In genomic region chr19:39335168-39335567, GRCh38 we compare ENCODE assay signal across 8 cellular contexts. TPM values are rescaled to one million over a fixed set of nuclear protein-coding genes. Genes with fewer than 3 reads are reported as not detected.
DNase-seq lines count a peak whose midpoint lies in the region; ATAC-seq and TF ChIP-seq lines count a peak whose summit lies in the region.

No MANE protein-coding gene starts in this region.

- peak overlapping the region; percentile 97 for H3K27ac Mint-ChIP-seq in activated CD4-positive, alpha-beta T cell treated with anti-CD3 and anti-CD28 coated beads for 36 hours

- H3K36me3 Mint-ChIP-seq in activated CD4-positive, alpha-beta T cell treated with anti-CD3 and anti-CD28 coated beads for 36 hours (ENCODE audit: low read depth), result peaks cover 35% of the 10 kb centered on the region

- no peak for TF ChIP-seq EP300 in tibial nerve (IDR thresholded peaks at IDR 0.05)

- intact Hi-C loops in activated CD4-positive, alpha-beta T cell treated with anti-CD3 and anti-CD28 coated beads for 36 hours (cut with DNase I, micrococcal nuclease), result no loop called here

- TF ChIP-seq POLR2A in tibial nerve (IDR thresholded peaks at IDR 0.05), result no peak

- ATAC-seq in activated CD4-positive, alpha-beta T cell treated with anti-CD3 and anti-CD28 coated beads for 36 hours, result peak; percentile 49
- ATAC-seq in HG03439 (IDR thresholded peaks at IDR 0.05; ENCODE audit: unreplicated experiment), result no peak

- TF ChIP-seq CTCF in tibial nerve (IDR thresholded peaks at IDR 0.05), result no peak

- H3K4me3 Mint-ChIP-seq in activated CD4-positive, alpha-beta T cell treated with anti-CD3 and anti-CD28 coated beads for 36 hours, result peak overlapping the region; percentile 96

- 44 to 70% methylated on average over 6 of the region's 6 CpGs for WGBS in tibial nerve, 2 donors

- peak overlapping the region; percentile 73 for H3K27ac ChIP-seq in layer of hippocampus (ENCODE audit: low read depth, low read length)
- H3K27ac ChIP-seq in tibial nerve, result peak overlapping the region in 3 of 4 donors; percentile 74 to 86 (median 79)

- no peaks in the 10 kb centered on the region for H3K36me3 ChIP-seq in tibial nerve

- H3K4me1 Mint-ChIP-seq in activated CD4-positive, alpha-beta T cell treated with anti-CD3 and anti-CD28 coated beads for 36 hours, result peaks cover 59% of the 10 kb centered on the region

- POLR2A ChIA-PET in activated CD4-positive, alpha-beta T cell treated with anti-CD3 and anti-CD28 coated beads for 36 hours (lab: Charles Lee), result interaction anchor here (1.0 to 1.1 kb wide), 2 partner anchors 30 to 92 kb away, joined by 3 read pairs; no protein-coding TSS in a partner anchor

- peak; percentile 71 for DNase-seq in activated effector memory CD4-positive, alpha-beta T cell treated with anti-CD3 and anti-CD28 coated beads, Interleukin-2, amount 50 U/mL, for 16 hours
- DNase-seq in activated effector memory CD4-positive, alpha-beta T cell treated with Interleukin-2 at 50 U/mL for 16 hours, result no peak
- DNase-seq in activated CD4-positive, alpha-beta T cell treated with anti-CD3 and anti-CD28 coated beads for 36 hours, result peak; percentile 61
- DNase-seq in tibial nerve (ENCODE audit: low spot score in 2 of 2) (no peak), NCI-H446 (lab: John Stamatoyannopoulos, UW) (no peak), T-helper 9 cell (no peak)

- H3K27me3 ChIP-seq in layer of hippocampus (ENCODE audit: control insufficient read depth, insufficient read depth, low read length) (no peaks in the 10 kb centered on the region), tibial nerve (no peaks in the 10 kb centered on the region)

- peak overlapping the region; percentile 19 to 45 (median 30) for H3K4me3 ChIP-seq in tibial nerve

- no peaks in the 10 kb centered on the region for H3K4me1 ChIP-seq in tibial nerve

- H3K9me3 Mint-ChIP-seq in activated CD4-positive, alpha-beta T cell treated with anti-CD3 and anti-CD28 coated beads for 36 hours (ENCODE audit: low read depth), result no peaks in the 10 kb centered on the region

- CTCF ChIA-PET in activated CD4-positive, alpha-beta T cell treated with anti-CD3 and anti-CD28 coated beads for 36 hours (lab: Charles Lee), result interaction anchor here (0.6 to 3.2 kb wide), 6 partner anchors 11 to 213 kb away, joined by 3 to 8 read pairs (median 4); no protein-coding TSS in a partner anchor

- no peaks in the 10 kb centered on the region for H3K27me3 Mint-ChIP-seq in activated CD4-positive, alpha-beta T cell treated with anti-CD3 and anti-CD28 coated beads for 36 hours

- no peaks in the 10 kb centered on the region for H3K9me3 ChIP-seq in tibial nerve

RNA-seq across cellular contexts. Expression of gene GMFG, which starts 0.7 kb away (rescaled TPM):
- 100 to 1,000 TPM; 231 to 333 TPM for total RNA-seq in activated CD4-positive, alpha-beta T cell treated with anti-CD3 and anti-CD28 coated beads for 36 hours
- total RNA-seq in tibial nerve, result 10 to 100 TPM in 3 of 4 donors, 1 to 10 TPM in 1; 8.4 to 36.5 (median 18.2) TPM

RNA-seq across cellular contexts. Expression of gene SAMD4B, which starts 7.1 kb away (rescaled TPM):
- total RNA-seq in activated CD4-positive, alpha-beta T cell treated with anti-CD3 and anti-CD28 coated beads for 36 hours, result 10 to 100 TPM; 45.2 to 46.9 TPM
- 100 to 1,000 TPM; 103 to 193 (median 115) TPM for total RNA-seq in tibial nerve

RNA-seq across cellular contexts. Expression of gene LRFN1, which starts 14.5 kb away (rescaled TPM):
- 1 to 10 TPM; 5.3 to 5.4 TPM for total RNA-seq in activated CD4-positive, alpha-beta T cell treated with anti-CD3 and anti-CD28 coated beads for 36 hours
- total RNA-seq in tibial nerve, result 1 to 10 TPM in 2 of 4 donors, under 1 TPM in 2; 0.30 to 2.4 (median 1.4) TPM

RNA-seq across cellular contexts. Expression of gene IFNL1, which starts 39.0 kb away (rescaled TPM):
- total RNA-seq in activated CD4-positive, alpha-beta T cell treated with anti-CD3 and anti-CD28 coated beads for 36 hours, result under 1 TPM; 0.50 to 0.51 TPM
- total RNA-seq in tibial nerve, result not detected

RNA-seq across cellular contexts. Expression of gene PAF1, which starts 55.7 kb away (rescaled TPM):
- 10 to 100 TPM; 40.4 to 54.2 TPM for total RNA-seq in activated CD4-positive, alpha-beta T cell treated with anti-CD3 and anti-CD28 coated beads for 36 hours
- total RNA-seq in tibial nerve, result 10 to 100 TPM; 30.8 to 48.3 (median 44.3) TPM

Comparison
In these comparisons a context has a peak if more than half of its experiments do, and no peak if none do; other contexts are left out.
1. DNase-seq: peak in activated effector memory CD4-positive, alpha-beta T cell treated with anti-CD3 and anti-CD28 coated beads, Interleukin-2, amount 50 U/mL, for 16 hours (single experiment) and activated CD4-positive, alpha-beta T cell treated with anti-CD3 and anti-CD28 coated beads for 36 hours (single experiment); none in activated effector memory CD4-positive, alpha-beta T cell treated with Interleukin-2 at 50 U/mL for 16 hours (single experiment), tibial nerve (0 of 2), NCI-H446 (0 of 2) and T-helper 9 cell (single experiment).
2. RNA of gene GMFG, which starts 0.7 kb away (total RNA-seq): 231 to 333 TPM in activated CD4-positive, alpha-beta T cell treated with anti-CD3 and anti-CD28 coated beads for 36 hours; 8.4 to 36.5 TPM in tibial nerve; every median in the first group is over 4 times any median in the second.